10 cellular contexts compared by ENCODE assay signal in the genomic region with DNA sequence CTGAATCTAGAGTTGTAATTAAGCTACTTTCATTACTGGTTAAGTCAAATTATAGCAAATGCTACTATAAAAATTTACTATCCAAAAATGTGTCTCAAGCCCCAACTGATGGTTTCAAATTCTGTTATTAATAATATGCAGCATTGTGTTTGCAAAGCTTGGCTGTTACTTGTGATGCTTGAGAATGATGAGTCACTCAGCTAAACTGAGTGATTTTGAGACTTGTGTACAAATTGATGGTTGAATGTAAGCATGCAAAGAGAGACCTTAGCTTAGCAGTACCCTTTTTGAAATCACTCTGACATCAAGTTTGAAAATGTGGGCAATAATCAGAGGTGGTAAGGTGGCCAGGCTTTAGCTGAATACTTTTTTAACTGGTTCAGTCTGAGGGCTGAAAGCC. TPM values are rescaled to one million over a fixed set of nuclear protein-coding genes. Genes with fewer than 3 reads are reported as not detected.
DNase-seq lines count a peak whose midpoint lies in the region; ATAC-seq and TF ChIP-seq lines count a peak whose summit lies in the region.
"Had no signal": no experiment of that assay in that cellular context is flagged by ENCODE, and none has a peak within 500 bp of the region (broad histone marks: within the 10 kb centered on the region; RNA-seq: fewer than 3 reads in every experiment).

No MANE protein-coding gene starts in this region.

- H3K4me3 ChIP-seq in BE2C (ENCODE audit: low read depth, low read length) = peak overlapping the region; percentile 36; the same call in 1 of the 2 replicates
- H3K4me3 ChIP-seq in astrocyte of the spinal cord (ENCODE audit: low read depth, low read length) = no peak overlapping the region

- no peaks in the 10 kb centered on the region for H3K9me3 ChIP-seq in BE2C

- in situ Hi-C loops in astrocyte of the spinal cord (cut with HindIII; ENCODE audit: low sequenced_read_pairs) = no loop called here

- peaks cover 9% of the 10 kb centered on the region; the same call in 1 of the 2 replicates for H3K4me1 ChIP-seq in BE2C

- no peak for DNase-seq in BE2C
- peak; percentile 34 for DNase-seq in astrocyte of the spinal cord (ENCODE audit: low read depth, low spot score)
- no peak for DNase-seq in NCI-H226
- DNase-seq in NCI-H524 (lab: John Stamatoyannopoulos, UW) = no peak
- DNase-seq in cortex of kidney (lab: John Stamatoyannopoulos, UW) = no peak
- DNase-seq in DMS 273 treated with DMSO at 0.1 percent for 48 hours (lab: John Stamatoyannopoulos, UW) = no peak
- DNase-seq: DND-41, KG1 had no signal

- ATAC-seq in GM19025 (IDR thresholded peaks at IDR 0.05; ENCODE audit: low read depth, unreplicated experiment) (peak; percentile 73), HG03039 (IDR thresholded peaks at IDR 0.05; ENCODE audit: unreplicated experiment) (peak; percentile 95)

- TF ChIP-seq CTCF in BE2C (IDR thresholded peaks at IDR 0.05; ENCODE audit: low read depth, low read length) (no peak), astrocyte of the spinal cord (IDR thresholded peaks at IDR 0.05; ENCODE audit: low read depth, low read length) (no peak)

- peaks cover 32% of the 10 kb centered on the region for H3K36me3 ChIP-seq in BE2C

- no peaks in the 10 kb centered on the region for H3K27me3 ChIP-seq in BE2C

RNA-seq across cellular contexts. Expression of a gene that starts 27.6 kb away (rescaled TPM):
- polyA plus RNA-seq in BE2C (2012; ENCODE audit: insufficient read depth, insufficient read length, low read depth) = 42.1 TPM
